ENCODE assay signal across 1 cellular context in the genomic region with DNA sequence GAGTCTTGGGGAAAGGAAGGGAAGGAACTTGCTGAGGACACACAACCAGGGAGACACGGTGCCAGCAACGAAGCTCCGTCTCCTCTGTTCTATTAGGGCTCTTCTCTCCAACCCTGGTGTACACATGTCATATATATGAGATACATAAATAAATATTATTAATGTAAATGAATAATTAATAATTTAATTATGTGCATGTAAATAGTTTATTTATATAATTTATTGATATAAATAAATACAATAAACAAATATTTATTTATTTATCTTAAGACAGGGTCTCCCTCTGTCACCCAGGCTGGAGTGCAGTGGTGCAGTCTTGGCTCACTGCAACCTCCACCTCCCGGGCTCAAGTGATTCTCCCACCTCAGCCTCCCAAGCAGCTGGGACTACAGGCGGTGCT. TPM values are rescaled to one million over a fixed set of nuclear protein-coding genes. Genes with fewer than 3 reads are reported as not detected.
"Had no signal": no experiment of that assay in that cellular context is flagged by ENCODE, and none has a peak within 500 bp of the region (broad histone marks: within the 10 kb centered on the region; RNA-seq: fewer than 3 reads in every experiment).

No MANE protein-coding gene starts in this region.

RNA-seq across cellular contexts. Expression of a gene that starts 17.4 kb away (rescaled TPM):
- polyA plus RNA-seq: IMR-90 had no signal
